Comparison of ENCODE assay signal across 8 cellular contexts in the genomic region with DNA sequence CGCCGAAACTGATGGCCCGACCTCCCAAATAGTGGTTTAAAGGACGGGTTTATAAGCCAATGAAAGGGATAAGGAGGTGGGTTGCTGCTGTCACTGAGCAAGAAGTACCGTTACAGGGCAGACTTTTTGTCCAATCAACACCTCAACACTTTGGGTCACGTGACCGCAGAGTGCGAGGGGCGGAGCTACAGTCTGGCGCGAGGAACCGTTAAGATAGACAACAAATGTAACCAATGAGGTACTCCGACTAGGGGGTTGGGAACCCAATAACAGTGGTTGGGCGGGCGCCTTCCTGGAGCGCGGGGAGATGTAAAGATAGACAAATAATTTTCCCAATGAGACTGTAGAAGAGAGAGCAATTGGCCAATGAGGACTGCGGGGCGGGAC. TPM values are rescaled to one million over a fixed set of nuclear protein-coding genes. Genes with fewer than 3 reads are reported as not detected.
A peak's percentile ranks its signal among the peaks of the same experiment; 100 is the strongest.
DNase-seq lines count a peak whose midpoint lies in the region; ATAC-seq and FAIRE-seq lines count a peak whose summit lies in the region.

A gene with protein sequence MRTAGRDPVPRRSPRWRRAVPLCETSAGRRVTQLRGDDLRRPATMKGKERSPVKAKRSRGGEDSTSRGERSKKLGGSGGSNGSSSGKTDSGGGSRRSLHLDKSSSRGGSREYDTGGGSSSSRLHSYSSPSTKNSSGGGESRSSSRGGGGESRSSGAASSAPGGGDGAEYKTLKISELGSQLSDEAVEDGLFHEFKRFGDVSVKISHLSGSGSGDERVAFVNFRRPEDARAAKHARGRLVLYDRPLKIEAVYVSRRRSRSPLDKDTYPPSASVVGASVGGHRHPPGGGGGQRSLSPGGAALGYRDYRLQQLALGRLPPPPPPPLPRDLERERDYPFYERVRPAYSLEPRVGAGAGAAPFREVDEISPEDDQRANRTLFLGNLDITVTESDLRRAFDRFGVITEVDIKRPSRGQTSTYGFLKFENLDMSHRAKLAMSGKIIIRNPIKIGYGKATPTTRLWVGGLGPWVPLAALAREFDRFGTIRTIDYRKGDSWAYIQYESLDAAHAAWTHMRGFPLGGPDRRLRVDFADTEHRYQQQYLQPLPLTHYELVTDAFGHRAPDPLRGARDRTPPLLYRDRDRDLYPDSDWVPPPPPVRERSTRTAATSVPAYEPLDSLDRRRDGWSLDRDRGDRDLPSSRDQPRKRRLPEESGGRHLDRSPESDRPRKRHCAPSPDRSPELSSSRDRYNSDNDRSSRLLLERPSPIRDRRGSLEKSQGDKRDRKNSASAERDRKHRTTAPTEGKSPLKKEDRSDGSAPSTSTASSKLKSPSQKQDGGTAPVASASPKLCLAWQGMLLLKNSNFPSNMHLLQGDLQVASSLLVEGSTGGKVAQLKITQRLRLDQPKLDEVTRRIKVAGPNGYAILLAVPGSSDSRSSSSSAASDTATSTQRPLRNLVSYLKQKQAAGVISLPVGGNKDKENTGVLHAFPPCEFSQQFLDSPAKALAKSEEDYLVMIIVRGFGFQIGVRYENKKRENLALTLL (plus strand): TSS at position 338 of the 387 bp plus-strand sequence. CDS start 29 bp downstream, at position 367.

- H3K4me1 Mint-ChIP-seq in activated CD8-positive, alpha-beta memory T cell treated with anti-CD3 and anti-CD28 coated beads, Interleukin-2, amount 10 ng/mL, durations not matched to agents 7 days and 5 days, result peaks cover 49% of the 10 kb centered on the region

- CTCF ChIA-PET in activated CD8-positive, alpha-beta memory T cell treated with anti-CD3 and anti-CD28 coated beads, Interleukin-2, amount 10 ng/mL, durations not matched to agents 7 days and 5 days (lab: Charles Lee), result interaction anchor here (0.8 to 7.8 kb wide), 20 partner anchors 8 to 807 kb away, joined by 3 to 97 read pairs (median 4); a partner anchor contains a TSS

- DNase-seq in COLO829 (ENCODE audit: low spot score), result peak; percentile 95
- DNase-seq in NOMO-1 treated with dmso at 0.1 percent for 144 hours (lab: John Stamatoyannopoulos, UW; ENCODE audit: unreplicated experiment), result peak; percentile 99
- DNase-seq in activated CD8-positive, alpha-beta memory T cell treated with anti-CD3 and anti-CD28 coated beads, Interleukin-2, amount 10 ng/mL, durations not matched to agents 7 days and 5 days, result peak; percentile 99
- peak; percentile 98 for DNase-seq in mesenteric fat pad (ENCODE audit: low spot score)
- DNase-seq in stimulated activated CD8-positive, alpha-beta memory T cell treated with anti-CD3 and anti-CD28 coated beads, Interleukin-15, amount 100 ng/mL, for 1 hour (ENCODE audit: low read depth), result peak; percentile 91

- peak within 1 kb of the TSS; percentile 100 for H3K27ac ChIP-seq in HUES48 (ENCODE audit: low read depth, low read length)

- ATAC-seq in GM21447 (IDR thresholded peaks at IDR 0.05; ENCODE audit: unreplicated experiment), result peak; percentile 67
- ATAC-seq in activated CD8-positive, alpha-beta memory T cell treated with anti-CD3 and anti-CD28 coated beads, Interleukin-2, amount 10 ng/mL, durations not matched to agents 7 days and 5 days, result peak; percentile 80

- peaks cover 32% of the 10 kb centered on the region for H3K4me1 ChIP-seq in HUES48 (ENCODE audit: control insufficient read depth, insufficient read depth, low read length)

- no peaks in the 10 kb centered on the region for H3K9me3 ChIP-seq in HUES48 (ENCODE audit: control insufficient read depth, insufficient read depth, low read length)

- no peak within 1 kb of the TSS for H3K4me3 Mint-ChIP-seq in activated CD8-positive, alpha-beta memory T cell treated with anti-CD3 and anti-CD28 coated beads, Interleukin-2, amount 10 ng/mL, durations not matched to agents 7 days and 5 days

- peaks cover 36% of the 10 kb centered on the region for H3K36me3 ChIP-seq in HUES48 (ENCODE audit: control insufficient read depth, insufficient read depth, low read length)

- H3K9ac ChIP-seq in HUES48 (ENCODE audit: low read depth, low read length), result peak within 1 kb of the TSS; percentile 96

- H3K36me3 Mint-ChIP-seq in activated CD8-positive, alpha-beta memory T cell treated with anti-CD3 and anti-CD28 coated beads, Interleukin-2, amount 10 ng/mL, durations not matched to agents 7 days and 5 days, result peaks cover 41% of the 10 kb centered on the region

- peak; percentile 99 for FAIRE-seq in endometrium (lab: Jason Lieb, UNC)

- H3K27me3 Mint-ChIP-seq in activated CD8-positive, alpha-beta memory T cell treated with anti-CD3 and anti-CD28 coated beads, Interleukin-2, amount 10 ng/mL, durations not matched to agents 7 days and 5 days, result no peaks in the 10 kb centered on the region

- H3K9me3 Mint-ChIP-seq in activated CD8-positive, alpha-beta memory T cell treated with anti-CD3 and anti-CD28 coated beads, Interleukin-2, amount 10 ng/mL, durations not matched to agents 7 days and 5 days (ENCODE audit: low read depth), result no peaks in the 10 kb centered on the region

- no peak within 1 kb of the TSS for H3K27ac Mint-ChIP-seq in activated CD8-positive, alpha-beta memory T cell treated with anti-CD3 and anti-CD28 coated beads, Interleukin-2, amount 10 ng/mL, durations not matched to agents 7 days and 5 days

- no peaks in the 10 kb centered on the region for H3K27me3 ChIP-seq in HUES48 (ENCODE audit: control insufficient read depth, insufficient read depth, low read length)

- H3K4me3 ChIP-seq in HUES48 (ENCODE audit: low read depth, low read length), result peak within 1 kb of the TSS; percentile 93

RNA-seq across cellular contexts. Expression of the gene that starts here (rescaled TPM):
- 100 to 1,000 TPM in 1 of 2 experiments, 10 to 100 TPM in 1; 76.5 to 122 TPM for total RNA-seq in activated CD8-positive, alpha-beta memory T cell treated with anti-CD3 and anti-CD28 coated beads, Interleukin-2, amount 10 ng/mL, durations not matched to agents 7 days and 5 days
- total RNA-seq in mesenteric fat pad, result 21.1 TPM

Comparison
In these comparisons a context has a peak if more than half of its experiments do, and no peak if none do; other contexts are left out.
1. Peak in every context shown above with its lines: DNase-seq, ATAC-seq, H3K4me3 ChIP-seq and H3K27ac ChIP-seq.